Comparison of ENCODE assay signal across 21 cellular contexts in genomic region chr16:27820646-27821345, GRCh38.
A peak's percentile ranks its signal among the peaks of the same experiment; 100 is the strongest.
DNase-seq lines count a peak whose midpoint lies in the region; ATAC-seq and TF ChIP-seq lines count a peak whose summit lies in the region.
"Had no signal": no experiment of that assay in that cellular context is flagged by ENCODE, and none has a peak within 500 bp of the region (broad histone marks: within the 10 kb centered on the region; RNA-seq: fewer than 3 reads in every experiment).

No MANE protein-coding gene starts in this region.

- DNase-seq in D341Med (ENCODE audit: low spot score): peak; percentile 7
- peak; percentile 19 for DNase-seq in islet precursor cell
- DNase-seq in putamen (ENCODE audit: low spot score): peak; percentile 13
- no peak for DNase-seq in GM13976 (ENCODE audit: low spot score)
- DNase-seq in activated CD8-positive, alpha-beta memory T cell treated with anti-CD3 and anti-CD28 coated beads, Interleukin-2, amount 50 U/mL, for 4 hours: no peak
- DNase-seq: AML-193; CD8-positive, alpha-beta memory T cell; DMS79 treated with DMSO at 0.1 percent for 48 hours; GF-D8; KBM-7; MV-4-11; NCI-H1105; NCI-H1436 treated with DMSO at 0.1 percent for 48 hours; NCI-H187 treated with DMSO at 0.1 percent for 48 hours; NCI-H2171 treated with DMSO at 0.1 percent for 48 hours; NCI-H524; NCI-H774 had no signal

- ATAC-seq in HG02588 (IDR thresholded peaks at IDR 0.05; ENCODE audit: unreplicated experiment) (no peak), HG03565 (IDR thresholded peaks at IDR 0.05; ENCODE audit: unreplicated experiment) (no peak)
- ATAC-seq: A549, SK-N-SH treated with all-trans-retinoic acid at 6 μM for 48 hours had no signal

- no peak for TF ChIP-seq CTCF in GM13976 (IDR thresholded peaks at IDR 0.05; ENCODE audit: borderline replicate concordance, control extremely low read depth, extremely low read depth, insufficient read depth, missing control alignments)

- in situ Hi-C loops in GM13976 (cut with MboI; ENCODE audit: low sequenced_read_pairs, unreplicated experiment): no loop called here

Comparison
In these comparisons a context has a peak if more than half of its experiments do, and no peak if none do; other contexts are left out.
1. DNase-seq: peak in D341Med (single experiment), islet precursor cell (single experiment) and putamen (single experiment); none in GM13976 (single experiment) and activated CD8-positive, alpha-beta memory T cell treated with anti-CD3 and anti-CD28 coated beads, Interleukin-2, amount 50 U/mL, for 4 hours (single experiment).